8 cellular contexts compared by ENCODE assay signal in genomic region chr11:18395735-18396504, GRCh38. TPM values are rescaled to one million over a fixed set of nuclear protein-coding genes. Genes with fewer than 3 reads are reported as not detected.
DNase-seq lines count a peak whose midpoint lies in the region; ATAC-seq and TF ChIP-seq lines count a peak whose summit lies in the region.

No MANE protein-coding gene starts in this region.

- H3K27ac Mint-ChIP-seq in natural killer cell = peak overlapping the region; percentile 96

- peak overlapping the region; percentile 98 for H3K27ac ChIP-seq in RWPE1

- H3K4me1 Mint-ChIP-seq in natural killer cell = peaks cover 32 to 57% of the 10 kb centered on the region in 2 donors

- POLR2A ChIA-PET in RWPE1 (lab: Yijun Ruan, JAX; ENCODE audit: low non-redundant PET) = interaction anchor here (0.6 to 2.9 kb wide), 4 partner anchors 12 to 1225 kb away, joined by 3 to 38 read pairs (median 4); no protein-coding TSS in a partner anchor

- H3K4me3 Mint-ChIP-seq in natural killer cell = peak overlapping the region; percentile 98

- no peaks in the 10 kb centered on the region for H3K36me3 Mint-ChIP-seq in natural killer cell

- CTCF ChIA-PET in RWPE1 (lab: Yijun Ruan, JAX) = no interaction called here

- ATAC-seq in natural killer cell = peak; percentile 71 to 84 (median 71)

- intact Hi-C loops in natural killer cell (cut with micrococcal nuclease) = loop anchor here (1.0 to 10.0 kb wide), 3 partner anchors 74 to 239 kb away; partner anchors contain the start of genes GTF2H1, HPS5, SPTY2D1 and TSG101

- DNase-seq in EH (ENCODE audit: low read depth) (peak; percentile 99), H4 (ENCODE audit: low spot score) (peak; percentile 99), LoVo (ENCODE audit: low spot score) (peak; percentile 99), RWPE1 (ENCODE audit: low spot score) (peak; percentile 98), fibroblast of peridontal ligament (ENCODE audit: extremely low read depth) (peak; percentile 100), natural killer cell (peak; percentile 95)
- peak; percentile 92 for DNase-seq in activated T-helper 9 cell treated with anti-CD3 and anti-CD28 coated beads, Interleukin-2, amount 50 U/mL, for 16 hours (ENCODE audit: low read depth)
- peak; percentile 87 to 99 (median 92) for DNase-seq in stimulated activated naive CD4-positive, alpha-beta T cell (lab: John Stamatoyannopoulos, UW)

- TF ChIP-seq CTCF in RWPE1 (conservative IDR thresholded peaks at IDR 0.05; ENCODE audit: low read depth) = no peak
- no peak for TF ChIP-seq CTCF in natural killer cell (IDR thresholded peaks at IDR 0.05)

- H3K27me3 Mint-ChIP-seq in natural killer cell (ENCODE audit: low read depth in 2 of 2) = no peaks in the 10 kb centered on the region

- no peaks in the 10 kb centered on the region for H3K9me3 Mint-ChIP-seq in natural killer cell

RNA-seq across cellular contexts. Expression of gene LDHA, which starts 1.6 kb away (rescaled TPM):
- total RNA-seq in H4 (2014; rRNA removed; shearing (Covaris generic)) = 1,258 and 1,608 TPM in 2 replicates
- total RNA-seq in natural killer cell = 100 to 1,000 TPM; 217 to 275 (median 228) TPM

RNA-seq across cellular contexts. Expression of gene LDHC, which starts 16.2 kb away (rescaled TPM):
- not detected in 2 replicates for total RNA-seq in H4 (2014; rRNA removed; shearing (Covaris generic))
- not detected for total RNA-seq in natural killer cell

RNA-seq across cellular contexts. Expression of gene LDHAL6A, which starts 59.7 kb away (rescaled TPM):
- not detected in 2 replicates for total RNA-seq in H4 (2014; rRNA removed; shearing (Covaris generic))
- total RNA-seq in natural killer cell = under 1 TPM; 0.15 to 0.82 (median 0.72) TPM

Comparison
In these comparisons a context has a peak if more than half of its experiments do, and no peak if none do; other contexts are left out.
1. Peak in every context shown above with its lines: DNase-seq, ATAC-seq and H3K27ac ChIP-seq.